In genomic region chr9:98168952-98169488, GRCh38 we compare ENCODE assay signal across 8 cellular contexts.
A peak's percentile ranks its signal among the peaks of the same experiment; 100 is the strongest.
DNase-seq lines count a peak whose midpoint lies in the region; ATAC-seq and TF ChIP-seq lines count a peak whose summit lies in the region.

No MANE protein-coding gene starts in this region.

- peak overlapping the region; percentile 98 for H3K27ac Mint-ChIP-seq in stimulated activated effector memory CD8-positive, alpha-beta T cell treated with anti-CD3 and anti-CD28 coated beads, Interleukin-12 subunit alpha, Interleukin-12 subunit beta, amount 100 ng/mL, for 72 hours

- DNase-seq in GM12864 (ENCODE audit: low read depth), result peak; percentile 77
- DNase-seq in activated CD4-positive, alpha-beta T cell treated with anti-CD3 and anti-CD28 coated beads, Interleukin-2, amount 50 U/mL, for 48 hours, result peak; percentile 63 to 71
- peak; percentile 74 for DNase-seq in germinal center (ENCODE audit: low spot score)
- peak; percentile 36 to 81 for DNase-seq in stimulated activated effector memory CD8-positive, alpha-beta T cell treated with anti-CD3 and anti-CD28 coated beads, Interleukin-12 subunit alpha, Interleukin-12 subunit beta, amount 100 ng/mL, for 72 hours (ENCODE audit: low spot score in 2 of 2)
- DNase-seq in 8988T, result no peak
- DNase-seq in DMS153 treated with DMSO at 0.1 percent for 48 hours (lab: John Stamatoyannopoulos, UW; ENCODE audit: unreplicated experiment), result no peak

- peaks cover 56% of the 10 kb centered on the region for H3K4me1 Mint-ChIP-seq in stimulated activated effector memory CD8-positive, alpha-beta T cell treated with anti-CD3 and anti-CD28 coated beads, Interleukin-12 subunit alpha, Interleukin-12 subunit beta, amount 100 ng/mL, for 72 hours

- TF ChIP-seq CTCF in GM12864 (IDR thresholded peaks at IDR 0.05; ENCODE audit: low read depth, low read length, missing control alignments), result no peak

- ATAC-seq in GM21515 (IDR thresholded peaks at IDR 0.05; ENCODE audit: unreplicated experiment), result peak; percentile 99
- peak; percentile 96 for ATAC-seq in HG03575 (IDR thresholded peaks at IDR 0.05; ENCODE audit: extremely low read depth, insufficient number of reproducible peaks, low FRiP score, unreplicated experiment)
- ATAC-seq in stimulated activated effector memory CD8-positive, alpha-beta T cell treated with anti-CD3 and anti-CD28 coated beads, Interleukin-12 subunit alpha, Interleukin-12 subunit beta, amount 100 ng/mL, for 72 hours, result peak; percentile 99

- H3K9me3 Mint-ChIP-seq in stimulated activated effector memory CD8-positive, alpha-beta T cell treated with anti-CD3 and anti-CD28 coated beads, Interleukin-12 subunit alpha, Interleukin-12 subunit beta, amount 100 ng/mL, for 72 hours, result no peaks in the 10 kb centered on the region

- no peak overlapping the region for H3K4me3 ChIP-seq in GM12864 (ENCODE audit: low read depth, low read length)

- H3K4me3 Mint-ChIP-seq in stimulated activated effector memory CD8-positive, alpha-beta T cell treated with anti-CD3 and anti-CD28 coated beads, Interleukin-12 subunit alpha, Interleukin-12 subunit beta, amount 100 ng/mL, for 72 hours, result peak overlapping the region; percentile 68

- peaks cover 9% of the 10 kb centered on the region for H3K36me3 Mint-ChIP-seq in stimulated activated effector memory CD8-positive, alpha-beta T cell treated with anti-CD3 and anti-CD28 coated beads, Interleukin-12 subunit alpha, Interleukin-12 subunit beta, amount 100 ng/mL, for 72 hours

Comparison
In these comparisons a context has a peak if more than half of its experiments do, and no peak if none do; other contexts are left out.
1. DNase-seq: peak in GM12864 (single experiment), activated CD4-positive, alpha-beta T cell treated with anti-CD3 and anti-CD28 coated beads, Interleukin-2, amount 50 U/mL, for 48 hours (2 of 2), germinal center (single experiment) and stimulated activated effector memory CD8-positive, alpha-beta T cell treated with anti-CD3 and anti-CD28 coated beads, Interleukin-12 subunit alpha, Interleukin-12 subunit beta, amount 100 ng/mL, for 72 hours (2 of 2); none in 8988T (single experiment) and DMS153 treated with DMSO at 0.1 percent for 48 hours (single experiment).
2. Peak in every context shown above with its lines, with median percentiles within 50 percentile points of each other: ATAC-seq.